17 cellular contexts compared by ENCODE assay signal in the genomic region with DNA sequence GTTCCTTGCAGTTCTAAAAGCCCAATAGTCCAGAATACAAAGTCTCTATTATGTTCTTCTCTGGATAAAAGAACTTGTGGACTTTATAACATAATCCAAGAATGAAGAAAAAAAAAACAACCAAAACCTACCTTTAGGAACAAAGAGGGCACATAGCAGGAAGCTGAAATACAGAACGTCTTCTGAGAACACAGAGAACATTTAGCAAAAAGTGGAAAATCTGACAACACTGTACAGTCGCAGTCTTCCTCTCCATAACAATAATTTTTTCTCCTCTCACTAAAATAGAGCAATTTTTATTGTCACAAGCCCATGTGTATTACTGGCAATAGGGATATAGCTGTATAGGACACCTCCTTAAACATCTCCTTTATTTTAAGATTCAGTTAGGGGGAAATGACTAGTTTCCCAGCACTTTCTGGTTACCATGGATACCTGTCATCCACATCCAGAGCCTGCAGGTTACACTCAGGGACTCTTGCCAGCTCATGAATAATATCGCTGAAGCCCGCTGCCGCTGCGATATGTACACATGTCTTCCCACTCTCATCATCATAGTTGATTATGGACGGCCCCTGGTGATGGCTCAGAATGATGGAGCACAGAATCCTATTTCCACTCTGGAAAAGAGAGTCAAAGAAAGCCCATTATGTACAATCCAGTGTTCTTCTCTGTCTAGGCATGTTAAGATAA.
DNase-seq lines count a peak whose midpoint lies in the region; ATAC-seq and TF ChIP-seq lines count a peak whose summit lies in the region.
"Had no signal": no experiment of that assay in that cellular context is flagged by ENCODE, and none has a peak within 500 bp of the region (broad histone marks: within the 10 kb centered on the region; RNA-seq: fewer than 3 reads in every experiment).

No MANE protein-coding gene starts in this region.

- H3K4me2 ChIP-seq in smooth muscle cell = peak overlapping the region; percentile 21

- no peak overlapping the region for H3K4me3 ChIP-seq in smooth muscle cell
- no peak overlapping the region for H3K4me3 ChIP-seq in Peyer's patch
- H3K4me3 ChIP-seq: adrenal gland, heart left ventricle had no signal

- peak overlapping the region; percentile 28 for H3K27ac ChIP-seq in smooth muscle cell (ENCODE audit: low read depth)
- no peak overlapping the region for H3K27ac ChIP-seq in Peyer's patch
- H3K27ac ChIP-seq: adrenal gland, heart left ventricle had no signal

- peaks cover 15% of the 10 kb centered on the region for H3K36me3 Mint-ChIP-seq in activated naive CD4-positive, alpha-beta T cell treated with anti-CD3 and anti-CD28 coated beads for 36 hours (ENCODE audit: low read depth)
- H3K36me3 Mint-ChIP-seq in T-cell = peaks cover 17% of the 10 kb centered on the region

- peak overlapping the region; percentile 97 for H3K27ac Mint-ChIP-seq in activated naive CD4-positive, alpha-beta T cell treated with anti-CD3 and anti-CD28 coated beads for 36 hours
- H3K27ac Mint-ChIP-seq in T-cell = peak overlapping the region; percentile 97 to 98
- H3K27ac Mint-ChIP-seq: B cell; stimulated activated naive B cell treated with anti-CD40 and anti-IgM and Interleukin-4, amounts not matched to agents 10 μg/mL and 1 μg/mL and 100 μg/mL, for 72 hours had no signal

- TF ChIP-seq CTCF in smooth muscle cell (IDR thresholded peaks at IDR 0.05; ENCODE audit: borderline replicate concordance, insufficient read depth, poor library complexity, severe bottlenecking) (no peak), Peyer's patch (IDR thresholded peaks at IDR 0.05) (no peak)

- 62% methylated on average over 7 of the region's 7 CpGs for WGBS in smooth muscle cell (ENCODE audit: low lambda C conversion rate)

- H3K4me1 Mint-ChIP-seq in activated naive CD4-positive, alpha-beta T cell treated with anti-CD3 and anti-CD28 coated beads for 36 hours (ENCODE audit: low read depth) = peaks cover 75% of the 10 kb centered on the region
- H3K4me1 Mint-ChIP-seq in T-cell = peaks cover 48 to 63% (median 60%) of the 10 kb centered on the region in 3 donors
- H3K4me1 Mint-ChIP-seq: B cell; stimulated activated naive B cell treated with anti-CD40 and anti-IgM and Interleukin-4, amounts not matched to agents 10 μg/mL and 1 μg/mL and 100 μg/mL, for 72 hours had no signal

- intact Hi-C loops in activated naive CD4-positive, alpha-beta T cell treated with anti-CD3 and anti-CD28 coated beads for 36 hours (cut with micrococcal nuclease) = loop anchor here (1.0 to 2.0 kb wide), 3 partner anchors 19 to 68 kb away; no protein-coding TSS in a partner anchor

- H3K36me3 ChIP-seq in smooth muscle cell (ENCODE audit: low read depth) (peaks cover 7% of the 10 kb centered on the region), Peyer's patch (no peaks in the 10 kb centered on the region)
- H3K36me3 ChIP-seq: adrenal gland, heart left ventricle had no signal

- H3K27me3 Mint-ChIP-seq in activated naive CD4-positive, alpha-beta T cell treated with anti-CD3 and anti-CD28 coated beads for 36 hours (ENCODE audit: low read depth) = no peaks in the 10 kb centered on the region
- H3K27me3 Mint-ChIP-seq in T-cell = no peaks in the 10 kb centered on the region
- H3K27me3 Mint-ChIP-seq: stimulated activated naive B cell treated with anti-CD40 and anti-IgM and Interleukin-4, amounts not matched to agents 10 μg/mL and 1 μg/mL and 100 μg/mL, for 72 hours had no signal

- DNase-seq in activated naive CD4-positive, alpha-beta T cell treated with anti-CD3 and anti-CD28 coated beads for 36 hours = peak; percentile 83
- no peak for DNase-seq in activated naive CD4-positive, alpha-beta T cell treated with Interleukin-2 at 50 U/mL for 16 hours
- DNase-seq in T-cell = peak in 1 of 34 experiments; percentile 16
- DNase-seq in dermis microvascular lymphatic vessel endothelial cell (ENCODE audit: low read depth in 2 of 2) = peak; percentile 75 to 98
- no peak for DNase-seq in smooth muscle cell (lab: John Stamatoyannopoulos, UW; ENCODE audit: unreplicated experiment)
- no peak for DNase-seq in D341Med (ENCODE audit: low spot score)
- no peak for DNase-seq in Peyer's patch
- DNase-seq: activated CD4-positive, CD25-positive, alpha-beta regulatory T cell treated with anti-CD3 and anti-CD28 coated beads, Interleukin-2, amount 50 U/mL, for 72 hours; heart left ventricle; left ventricle myocardium superior; NCI-H510A treated with DMSO at 0.1 percent for 48 hours; occipital lobe; stimulated activated naive B cell treated with anti-CD40 and anti-IgM and Interleukin-4, amounts not matched to agents 10 μg/mL and 1 μg/mL and 100 μg/mL, for 72 hours had no signal

- TF ChIP-seq POLR2A in Peyer's patch (IDR thresholded peaks at IDR 0.05) = no peak

- no peak overlapping the region for H3K9ac ChIP-seq in smooth muscle cell (ENCODE audit: low read depth)

- H3K9me3 ChIP-seq in smooth muscle cell (replicated peaks; ENCODE audit: low read depth) (no peaks in the 10 kb centered on the region), Peyer's patch (no peaks in the 10 kb centered on the region)

- H2AFZ ChIP-seq in smooth muscle cell (ENCODE audit: low read depth) = no peak overlapping the region

- POLR2A ChIA-PET in T-cell (lab: Charles Lee) = interaction anchor here (0.5 to 0.7 kb wide), 6 partner anchors 21 to 734 kb away, joined by 3 to 19 read pairs (median 3); no protein-coding TSS in a partner anchor

- H3K4me1 ChIP-seq in smooth muscle cell (ENCODE audit: low read depth) (no peaks in the 10 kb centered on the region), Peyer's patch (no peaks in the 10 kb centered on the region)

- peak overlapping the region; percentile 74 for H3K4me3 Mint-ChIP-seq in activated naive CD4-positive, alpha-beta T cell treated with anti-CD3 and anti-CD28 coated beads for 36 hours
- peak overlapping the region; percentile 43 to 65 (median 53) for H3K4me3 Mint-ChIP-seq in T-cell
- H3K4me3 Mint-ChIP-seq: B cell; stimulated activated naive B cell treated with anti-CD40 and anti-IgM and Interleukin-4, amounts not matched to agents 10 μg/mL and 1 μg/mL and 100 μg/mL, for 72 hours had no signal

- CTCF ChIA-PET in activated naive CD4-positive, alpha-beta T cell treated with anti-CD3 and anti-CD28 coated beads for 36 hours (lab: Charles Lee) = interaction anchor here (1.0 to 1.8 kb wide), 8 partner anchors 9 to 69 kb away, joined by 3 to 10 read pairs (median 4); no protein-coding TSS in a partner anchor
- CTCF ChIA-PET in T-cell (lab: Charles Lee) = interaction anchor here (0.6 to 1.1 kb wide), 4 partner anchors 18 to 149 kb away, joined by 3 to 10 read pairs (median 4); no protein-coding TSS in a partner anchor

- peaks cover 15% of the 10 kb centered on the region for H3F3A ChIP-seq in smooth muscle cell (ENCODE audit: low read depth)

- H4K20me1 ChIP-seq in smooth muscle cell (ENCODE audit: low read depth) = no peaks in the 10 kb centered on the region

- peaks cover 5% of the 10 kb centered on the region for H3K79me2 ChIP-seq in smooth muscle cell (ENCODE audit: low read depth)

- peak in 2 of 4 experiments; percentile 47 to 49 for ATAC-seq in T-cell (replicated peaks in 1 of 4)
- no peak for ATAC-seq in GM21447 (IDR thresholded peaks at IDR 0.05; ENCODE audit: unreplicated experiment)
- ATAC-seq: heart left ventricle; left ventricle myocardium superior; Right ventricle myocardium inferior; stimulated activated naive B cell treated with anti-CD40 and anti-IgM and Interleukin-4, amounts not matched to agents 10 μg/mL and 1 μg/mL and 100 μg/mL, for 72 hours had no signal

- H3K27me3 ChIP-seq in smooth muscle cell (ENCODE audit: low read depth) (no peaks in the 10 kb centered on the region), Peyer's patch (no peaks in the 10 kb centered on the region)
- H3K27me3 ChIP-seq: adrenal gland, heart left ventricle had no signal

- peaks cover 7% of the 10 kb centered on the region for H3K9me3 Mint-ChIP-seq in activated naive CD4-positive, alpha-beta T cell treated with anti-CD3 and anti-CD28 coated beads for 36 hours
- H3K9me3 Mint-ChIP-seq in T-cell = peaks cover 5 to 8% (median 6%) of the 10 kb centered on the region in 3 donors

Comparison
In these comparisons a context has a peak if more than half of its experiments do, and no peak if none do; other contexts are left out.
1. DNase-seq: peak in activated naive CD4-positive, alpha-beta T cell treated with anti-CD3 and anti-CD28 coated beads for 36 hours (single experiment) and dermis microvascular lymphatic vessel endothelial cell (2 of 2); none in activated naive CD4-positive, alpha-beta T cell treated with Interleukin-2 at 50 U/mL for 16 hours (single experiment), smooth muscle cell (single experiment), D341Med (single experiment) and Peyer's patch (0 of 3).